ENCODE assay signal across 1 cellular context in genomic region chr11:28819741-28820140, GRCh38.
TF ChIP-seq lines count a peak whose summit lies in the region.

No MANE protein-coding gene starts in this region.

TF ChIP-seq in GM23338, 12 proteins besides CTCF, POLR2A, EP300 and RAD21 (continued from another document):
- TF ChIP-seq, protein P1, sequence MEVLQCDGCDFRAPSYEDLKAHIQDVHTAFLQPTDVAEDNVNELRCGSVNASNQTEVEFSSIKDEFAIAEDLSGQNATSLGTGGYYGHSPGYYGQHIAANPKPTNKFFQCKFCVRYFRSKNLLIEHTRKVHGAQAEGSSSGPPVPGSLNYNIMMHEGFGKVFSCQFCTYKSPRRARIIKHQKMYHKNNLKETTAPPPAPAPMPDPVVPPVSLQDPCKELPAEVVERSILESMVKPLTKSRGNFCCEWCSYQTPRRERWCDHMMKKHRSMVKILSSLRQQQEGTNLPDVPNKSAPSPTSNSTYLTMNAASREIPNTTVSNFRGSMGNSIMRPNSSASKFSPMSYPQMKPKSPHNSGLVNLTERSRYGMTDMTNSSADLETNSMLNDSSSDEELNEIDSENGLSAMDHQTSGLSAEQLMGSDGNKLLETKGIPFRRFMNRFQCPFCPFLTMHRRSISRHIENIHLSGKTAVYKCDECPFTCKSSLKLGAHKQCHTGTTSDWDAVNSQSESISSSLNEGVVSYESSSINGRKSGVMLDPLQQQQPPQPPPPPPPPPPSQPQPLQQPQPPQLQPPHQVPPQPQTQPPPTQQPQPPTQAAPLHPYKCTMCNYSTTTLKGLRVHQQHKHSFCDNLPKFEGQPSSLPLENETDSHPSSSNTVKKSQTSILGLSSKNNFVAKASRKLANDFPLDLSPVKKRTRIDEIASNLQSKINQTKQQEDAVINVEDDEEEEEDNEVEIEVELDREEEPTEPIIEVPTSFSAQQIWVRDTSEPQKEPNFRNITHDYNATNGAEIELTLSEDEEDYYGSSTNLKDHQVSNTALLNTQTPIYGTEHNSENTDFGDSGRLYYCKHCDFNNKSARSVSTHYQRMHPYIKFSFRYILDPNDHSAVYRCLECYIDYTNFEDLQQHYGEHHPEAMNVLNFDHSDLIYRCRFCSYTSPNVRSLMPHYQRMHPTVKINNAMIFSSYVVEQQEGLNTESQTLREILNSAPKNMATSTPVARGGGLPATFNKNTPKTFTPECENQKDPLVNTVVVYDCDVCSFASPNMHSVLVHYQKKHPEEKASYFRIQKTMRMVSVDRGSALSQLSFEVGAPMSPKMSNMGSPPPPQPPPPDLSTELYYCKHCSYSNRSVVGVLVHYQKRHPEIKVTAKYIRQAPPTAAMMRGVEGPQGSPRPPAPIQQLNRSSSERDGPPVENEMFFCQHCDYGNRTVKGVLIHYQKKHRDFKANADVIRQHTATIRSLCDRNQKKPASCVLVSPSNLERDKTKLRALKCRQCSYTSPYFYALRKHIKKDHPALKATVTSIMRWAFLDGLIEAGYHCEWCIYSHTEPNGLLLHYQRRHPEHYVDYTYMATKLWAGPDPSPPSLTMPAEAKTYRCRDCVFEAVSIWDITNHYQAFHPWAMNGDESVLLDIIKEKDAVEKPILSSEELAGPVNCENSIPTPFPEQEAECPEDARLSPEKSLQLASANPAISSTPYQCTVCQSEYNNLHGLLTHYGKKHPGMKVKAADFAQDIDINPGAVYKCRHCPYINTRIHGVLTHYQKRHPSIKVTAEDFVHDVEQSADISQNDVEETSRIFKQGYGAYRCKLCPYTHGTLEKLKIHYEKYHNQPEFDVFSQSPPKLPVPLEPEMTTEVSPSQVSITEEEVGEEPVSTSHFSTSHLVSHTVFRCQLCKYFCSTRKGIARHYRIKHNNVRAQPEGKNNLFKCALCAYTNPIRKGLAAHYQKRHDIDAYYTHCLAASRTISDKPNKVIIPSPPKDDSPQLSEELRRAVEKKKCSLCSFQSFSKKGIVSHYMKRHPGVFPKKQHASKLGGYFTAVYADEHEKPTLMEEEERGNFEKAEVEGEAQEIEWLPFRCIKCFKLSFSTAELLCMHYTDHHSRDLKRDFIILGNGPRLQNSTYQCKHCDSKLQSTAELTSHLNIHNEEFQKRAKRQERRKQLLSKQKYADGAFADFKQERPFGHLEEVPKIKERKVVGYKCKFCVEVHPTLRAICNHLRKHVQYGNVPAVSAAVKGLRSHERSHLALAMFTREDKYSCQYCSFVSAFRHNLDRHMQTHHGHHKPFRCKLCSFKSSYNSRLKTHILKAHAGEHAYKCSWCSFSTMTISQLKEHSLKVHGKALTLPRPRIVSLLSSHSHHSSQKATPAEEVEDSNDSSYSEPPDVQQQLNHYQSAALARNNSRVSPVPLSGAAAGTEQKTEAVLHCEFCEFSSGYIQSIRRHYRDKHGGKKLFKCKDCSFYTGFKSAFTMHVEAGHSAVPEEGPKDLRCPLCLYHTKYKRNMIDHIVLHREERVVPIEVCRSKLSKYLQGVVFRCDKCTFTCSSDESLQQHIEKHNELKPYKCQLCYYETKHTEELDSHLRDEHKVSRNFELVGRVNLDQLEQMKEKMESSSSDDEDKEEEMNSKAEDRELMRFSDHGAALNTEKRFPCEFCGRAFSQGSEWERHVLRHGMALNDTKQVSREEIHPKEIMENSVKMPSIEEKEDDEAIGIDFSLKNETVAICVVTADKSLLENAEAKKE (CRISPR knock-in tag; IDR thresholded peaks at IDR 0.05): no peak
- TF ChIP-seq STAT1 (IDR thresholded peaks at IDR 0.05; ENCODE audit: unreplicated experiment): no peak
- no peak for TF ChIP-seq ZNF331 (CRISPR knock-in tag; IDR thresholded peaks at IDR 0.05; ENCODE audit: low read depth)
- TF ChIP-seq, protein P2, sequence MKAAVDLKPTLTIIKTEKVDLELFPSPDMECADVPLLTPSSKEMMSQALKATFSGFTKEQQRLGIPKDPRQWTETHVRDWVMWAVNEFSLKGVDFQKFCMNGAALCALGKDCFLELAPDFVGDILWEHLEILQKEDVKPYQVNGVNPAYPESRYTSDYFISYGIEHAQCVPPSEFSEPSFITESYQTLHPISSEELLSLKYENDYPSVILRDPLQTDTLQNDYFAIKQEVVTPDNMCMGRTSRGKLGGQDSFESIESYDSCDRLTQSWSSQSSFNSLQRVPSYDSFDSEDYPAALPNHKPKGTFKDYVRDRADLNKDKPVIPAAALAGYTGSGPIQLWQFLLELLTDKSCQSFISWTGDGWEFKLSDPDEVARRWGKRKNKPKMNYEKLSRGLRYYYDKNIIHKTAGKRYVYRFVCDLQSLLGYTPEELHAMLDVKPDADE (IDR thresholded peaks at IDR 0.05): no peak
- TF ChIP-seq ZNF114 (CRISPR knock-in tag; IDR thresholded peaks at IDR 0.05): no peak
- TF ChIP-seq CREB1 (CRISPR knock-in tag; IDR thresholded peaks at IDR 0.05; ENCODE audit: low read depth): no peak
- no peak for TF ChIP-seq EZH2phosphoT487 (IDR thresholded peaks at IDR 0.05; ENCODE audit: unreplicated experiment)
- TF ChIP-seq EZH2 (IDR thresholded peaks at IDR 0.05; ENCODE audit: low read depth, unreplicated experiment): no peak
- no peak for TF ChIP-seq NANOG (IDR thresholded peaks at IDR 0.05; ENCODE audit: borderline replicate concordance)
- no peak for TF ChIP-seq POLR2AphosphoS5 (IDR thresholded peaks at IDR 0.05; ENCODE audit: low read depth)
- no peak for TF ChIP-seq REST (IDR thresholded peaks at IDR 0.05; ENCODE audit: unreplicated experiment)
